23 cellular contexts compared by ENCODE assay signal in genomic region chr14:74735113-74735512, GRCh38.
"Had no signal": no experiment of that assay in that cellular context is flagged by ENCODE, and none has a peak within 500 bp of the region (broad histone marks: within the 10 kb centered on the region; RNA-seq: fewer than 3 reads in every experiment).

No MANE protein-coding gene starts in this region.

- FAIRE-seq: colon, keratinocyte, TTC549, urothelium cell line had no signal

- H3K4me1 ChIP-seq: left ventricle myocardium inferior, prostate gland, tibial nerve had no signal

- H3K27me3 Mint-ChIP-seq: activated CD4-positive, alpha-beta T cell treated with anti-CD3 and anti-CD28 coated beads, Interleukin-2, amount 10 ng/mL, durations not matched to agents 24 days and 14 days; activated CD8-positive, alpha-beta T cell treated with anti-CD3 and anti-CD28 coated beads for 36 hours; activated naive CD8-positive, alpha-beta T cell treated with anti-CD3 and anti-CD28 coated beads, Interleukin-2, amount 10 ng/mL, durations not matched to agents 7 days and 5 days; brain; stimulated activated naive CD8-positive, alpha-beta T cell treated with anti-CD3 and anti-CD28 coated beads, Interleukin-15, Interleukin-2, amounts not matched to agents 100 ng/mL and 50 ng/mL, for 24 hours had no signal

- H3K4me3 ChIP-seq: dorsolateral prefrontal cortex, left ventricle myocardium inferior, prostate gland, skin epidermis, tibial nerve had no signal

- H3K9me3 Mint-ChIP-seq: activated CD4-positive, alpha-beta T cell treated with anti-CD3 and anti-CD28 coated beads, Interleukin-2, amount 10 ng/mL, durations not matched to agents 24 days and 14 days; activated CD8-positive, alpha-beta T cell treated with anti-CD3 and anti-CD28 coated beads for 36 hours; activated naive CD8-positive, alpha-beta T cell treated with anti-CD3 and anti-CD28 coated beads, Interleukin-2, amount 10 ng/mL, durations not matched to agents 7 days and 5 days; activated T-helper 2 cell treated with anti-CD3 and anti-CD28 coated beads, Interferon-gamma antibody, Interleukin-2, Interleukin-4, amounts not matched to agents 10 μg/mL and 5 μg/mL and 100 μg/mL, durations not matched to agents 14 hours and 24 hours and 36 hours; brain; neural crest cell; stimulated activated naive CD8-positive, alpha-beta T cell treated with anti-CD3 and anti-CD28 coated beads, Interleukin-15, Interleukin-2, amounts not matched to agents 100 ng/mL and 50 ng/mL, for 24 hours had no signal

- H3K4me3 Mint-ChIP-seq: activated CD4-positive, alpha-beta T cell treated with anti-CD3 and anti-CD28 coated beads, Interleukin-2, amount 10 ng/mL, durations not matched to agents 24 days and 14 days; activated CD8-positive, alpha-beta T cell treated with anti-CD3 and anti-CD28 coated beads for 36 hours; activated naive CD8-positive, alpha-beta T cell treated with anti-CD3 and anti-CD28 coated beads, Interleukin-2, amount 10 ng/mL, durations not matched to agents 7 days and 5 days; brain; neural crest cell; stimulated activated naive CD8-positive, alpha-beta T cell treated with anti-CD3 and anti-CD28 coated beads, Interleukin-15, Interleukin-2, amounts not matched to agents 100 ng/mL and 50 ng/mL, for 24 hours had no signal

- H3K27me3 ChIP-seq: dorsolateral prefrontal cortex, tibial nerve had no signal

- H3K27ac Mint-ChIP-seq: activated CD4-positive, alpha-beta T cell treated with anti-CD3 and anti-CD28 coated beads, Interleukin-2, amount 10 ng/mL, durations not matched to agents 24 days and 14 days; activated CD8-positive, alpha-beta T cell treated with anti-CD3 and anti-CD28 coated beads for 36 hours; activated naive CD8-positive, alpha-beta T cell treated with anti-CD3 and anti-CD28 coated beads, Interleukin-2, amount 10 ng/mL, durations not matched to agents 7 days and 5 days; activated T-helper 2 cell treated with anti-CD3 and anti-CD28 coated beads, Interferon-gamma antibody, Interleukin-2, Interleukin-4, amounts not matched to agents 10 μg/mL and 5 μg/mL and 100 μg/mL, durations not matched to agents 14 hours and 24 hours and 36 hours; brain; stimulated activated naive CD8-positive, alpha-beta T cell treated with anti-CD3 and anti-CD28 coated beads, Interleukin-15, Interleukin-2, amounts not matched to agents 100 ng/mL and 50 ng/mL, for 24 hours had no signal

- H3K27ac ChIP-seq: dorsolateral prefrontal cortex, left ventricle myocardium inferior, prostate gland, skin epidermis, tibial nerve had no signal

- H3K9me3 ChIP-seq: left ventricle myocardium inferior, prostate gland, tibial nerve had no signal

- DNase-seq: activated CD4-positive, alpha-beta T cell treated with anti-CD3 and anti-CD28 coated beads, Interleukin-2, amount 10 ng/mL, durations not matched to agents 24 days and 14 days; activated CD8-positive, alpha-beta T cell treated with anti-CD3 and anti-CD28 coated beads for 36 hours; activated naive CD4-positive, alpha-beta T cell treated with Interleukin-2 at 50 U/mL for 16 hours; activated naive CD8-positive, alpha-beta T cell treated with anti-CD3 and anti-CD28 coated beads, Interleukin-2, amount 10 ng/mL, durations not matched to agents 7 days and 5 days; activated T-cell treated with anti-CD3 and anti-CD28 coated beads, Interleukin-2, amount 50 U/mL, for 1 hour; anterior cingulate cortex; central memory CD4-positive, alpha-beta T cell; dorsolateral prefrontal cortex; foreskin fibroblast; left ventricle myocardium inferior; right cardiac atrium; stimulated activated CD4-positive, alpha-beta T cell treated with anti-CD3 and anti-CD28 coated beads, Interleukin-2, amount 100 ng/mL, for 48 hours had no signal

- ATAC-seq: activated CD8-positive, alpha-beta T cell treated with anti-CD3 and anti-CD28 coated beads for 36 hours; right cardiac atrium had no signal

- H3K4me1 Mint-ChIP-seq: activated naive CD8-positive, alpha-beta T cell treated with anti-CD3 and anti-CD28 coated beads, Interleukin-2, amount 10 ng/mL, durations not matched to agents 7 days and 5 days; brain; neural crest cell had no signal
